19 cellular contexts compared by ENCODE assay signal in the genomic region with DNA sequence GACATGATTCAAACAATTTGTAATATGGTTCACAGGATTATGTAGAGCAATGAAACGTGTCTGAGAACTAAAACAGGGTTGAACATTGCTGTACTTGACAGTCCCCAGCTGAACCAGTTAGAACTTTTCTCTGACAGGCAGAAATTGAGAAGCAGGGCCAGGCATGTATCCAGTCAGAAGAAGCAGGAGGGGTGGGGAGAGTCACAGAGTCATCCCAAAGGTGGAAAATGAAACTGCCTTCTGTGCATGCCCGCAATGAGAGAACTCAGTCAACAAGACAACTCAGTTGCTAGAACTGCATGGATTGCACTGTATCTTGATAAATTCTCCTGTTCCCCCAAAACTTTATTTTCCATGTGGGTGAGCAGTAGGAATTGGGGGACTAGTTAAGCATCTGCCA.
DNase-seq lines count a peak whose midpoint lies in the region; ATAC-seq and TF ChIP-seq lines count a peak whose summit lies in the region.
"Had no signal": no experiment of that assay in that cellular context is flagged by ENCODE, and none has a peak within 500 bp of the region (broad histone marks: within the 10 kb centered on the region; RNA-seq: fewer than 3 reads in every experiment).

No MANE protein-coding gene starts in this region.

- no peaks in the 10 kb centered on the region for H3K9me3 ChIP-seq in right lobe of liver
- H3K9me3 ChIP-seq in T-helper 17 cell (ENCODE audit: control insufficient read depth, low read length, poor library complexity, severe bottlenecking), result no peaks in the 10 kb centered on the region

- intact Hi-C loops in right lobe of liver (cut with DNase I), result no loop called here

- H3K4me3 ChIP-seq in right lobe of liver, result no peak overlapping the region
- H3K4me3 ChIP-seq: BLaER1 treated with 17β-estradiol and CSF1 and Interleukin-3, amounts not matched to agents 10 nM and 100 nM; cardiac muscle cell; neural progenitor cell had no signal

- no peaks in the 10 kb centered on the region for H3K4me1 Mint-ChIP-seq in T-helper 17 cell
- H3K4me1 Mint-ChIP-seq: activated naive CD8-positive, alpha-beta T cell treated with anti-CD3 and anti-CD28 coated beads, Interleukin-2, amount 10 ng/mL, durations not matched to agents 7 days and 5 days; neural progenitor cell had no signal

- H3K27me3 Mint-ChIP-seq in T-helper 17 cell, result peaks cover 18% of the 10 kb centered on the region

- no peak overlapping the region for H3K4me3 Mint-ChIP-seq in T-helper 17 cell
- H3K4me3 Mint-ChIP-seq: activated naive CD8-positive, alpha-beta T cell treated with anti-CD3 and anti-CD28 coated beads, Interleukin-2, amount 10 ng/mL, durations not matched to agents 7 days and 5 days; HFFc6; neural progenitor cell had no signal

- no peaks in the 10 kb centered on the region for H3K27me3 ChIP-seq in right lobe of liver
- H3K27me3 ChIP-seq: cardiac muscle cell, neural progenitor cell had no signal

- peak; percentile 42 for ATAC-seq in GM19438 (IDR thresholded peaks at IDR 0.05; ENCODE audit: low read depth, unreplicated experiment)
- peak; percentile 53 for ATAC-seq in HG02571 (IDR thresholded peaks at IDR 0.05; ENCODE audit: unreplicated experiment)
- ATAC-seq in HG03460 (IDR thresholded peaks at IDR 0.05; ENCODE audit: unreplicated experiment), result peak; percentile 42
- peak in 3 of 4 donors; percentile 31 to 75 (median 71) for ATAC-seq in right lobe of liver
- no peak for ATAC-seq in T-helper 17 cell
- ATAC-seq: right cardiac atrium had no signal

- H3K36me3 Mint-ChIP-seq in T-helper 17 cell (ENCODE audit: low read depth), result no peaks in the 10 kb centered on the region
- H3K36me3 Mint-ChIP-seq: activated naive CD8-positive, alpha-beta T cell treated with anti-CD3 and anti-CD28 coated beads, Interleukin-2, amount 10 ng/mL, durations not matched to agents 7 days and 5 days; neural progenitor cell had no signal

- no peak overlapping the region for H3K27ac Mint-ChIP-seq in T-helper 17 cell
- H3K27ac Mint-ChIP-seq: activated naive CD8-positive, alpha-beta T cell treated with anti-CD3 and anti-CD28 coated beads, Interleukin-2, amount 10 ng/mL, durations not matched to agents 7 days and 5 days; HFFc6; neural progenitor cell had no signal

- DNase-seq in right lobe of liver (no peak), T-helper 17 cell (no peak), DMS 273 treated with DMSO at 0.1 percent for 48 hours (lab: John Stamatoyannopoulos, UW) (no peak), 8988T (no peak)
- DNase-seq: activated naive CD8-positive, alpha-beta T cell treated with anti-CD3 and anti-CD28 coated beads, Interleukin-2, amount 10 ng/mL, durations not matched to agents 7 days and 5 days; DMS79 treated with DMSO at 0.1 percent for 48 hours; HFFc6; NCI-H2029 treated with DMSO at 0.1 percent for 48 hours; NCI-H774; right cardiac atrium; stimulated activated CD4-positive, alpha-beta T cell treated with anti-CD3 and anti-CD28 coated beads, Interleukin-4, amount 100 ng/mL, for 1 hour; trophoblast cell had no signal

- no peak overlapping the region for H3K27ac ChIP-seq in right lobe of liver
- H3K27ac ChIP-seq: BLaER1 treated with 17β-estradiol and CSF1 and Interleukin-3, amounts not matched to agents 10 nM and 100 nM; cardiac muscle cell; neural progenitor cell; RWPE1 had no signal

- WGBS in right lobe of liver (ENCODE audit: insufficient coverage, low coverage, low lambda C conversion rate, missing lambda C conversion rate), result 67% methylated on average over 2 of the region's 2 CpGs

- no peak for TF ChIP-seq POLR2A in right lobe of liver (IDR thresholded peaks at IDR 0.05)

- no peak for TF ChIP-seq CTCF in right lobe of liver (IDR thresholded peaks at IDR 0.05)

- no peaks in the 10 kb centered on the region for H3K4me1 ChIP-seq in right lobe of liver
- H3K4me1 ChIP-seq: BLaER1 treated with 17β-estradiol and CSF1 and Interleukin-3, amounts not matched to agents 10 nM and 100 nM; neural progenitor cell had no signal

- no peaks in the 10 kb centered on the region for H3K36me3 ChIP-seq in right lobe of liver
- H3K36me3 ChIP-seq: BLaER1 treated with 17β-estradiol and CSF1 and Interleukin-3, amounts not matched to agents 10 nM and 100 nM; cardiac muscle cell; neural progenitor cell had no signal
